Comparison of ENCODE assay signal across 11 cellular contexts in genomic region chr7:74475243-74475986, GRCh38. TPM values are rescaled to one million over a fixed set of nuclear protein-coding genes. Genes with fewer than 3 reads are reported as not detected.
DNase-seq lines count a peak whose midpoint lies in the region; ATAC-seq and TF ChIP-seq lines count a peak whose summit lies in the region.
"Had no signal": no experiment of that assay in that cellular context is flagged by ENCODE, and none has a peak within 500 bp of the region (broad histone marks: within the 10 kb centered on the region; RNA-seq: fewer than 3 reads in every experiment).

No MANE protein-coding gene starts in this region.

- H3K27ac ChIP-seq in endodermal cell (ENCODE audit: low read depth, low read length): no peak overlapping the region
- peak overlapping the region; percentile 96 for H3K27ac ChIP-seq in psoas muscle
- H3K27ac ChIP-seq: WERI-Rb-1 had no signal

- H3K9me3 ChIP-seq in endodermal cell (ENCODE audit: control insufficient read depth, low read length): no peaks in the 10 kb centered on the region
- no peaks in the 10 kb centered on the region for H3K9me3 ChIP-seq in psoas muscle

- H3K27ac Mint-ChIP-seq in endodermal cell: peak overlapping the region; percentile 75

- H3K27me3 ChIP-seq in endodermal cell (ENCODE audit: control insufficient read depth, insufficient read depth, low read length, poor library complexity, severe bottlenecking) (no peaks in the 10 kb centered on the region), psoas muscle (ENCODE audit: insufficient read depth in 3 of 3, low read length in 2 of 3) (no peaks in the 10 kb centered on the region)

- H3K4me1 ChIP-seq in endodermal cell (ENCODE audit: control insufficient read depth, insufficient read depth, low read length) (no peaks in the 10 kb centered on the region), psoas muscle (peaks cover 46% of the 10 kb centered on the region)

- intact Hi-C loops in psoas muscle (cut with DNase I): no loop called here

- H3K4me3 Mint-ChIP-seq in endodermal cell: no peak overlapping the region
- H3K4me3 Mint-ChIP-seq: naive thymus-derived CD8-positive, alpha-beta T cell had no signal

- no peak overlapping the region for H3K4me3 ChIP-seq in endodermal cell (ENCODE audit: low read length)
- H3K4me3 ChIP-seq in psoas muscle: no peak overlapping the region

- peaks cover 10% of the 10 kb centered on the region for H3K4me1 Mint-ChIP-seq in endodermal cell

- H3K9ac ChIP-seq in endodermal cell (ENCODE audit: extremely low read depth, low read length, poor library complexity, severe bottlenecking): no peak overlapping the region

- no peak for ATAC-seq in psoas muscle
- ATAC-seq: naive thymus-derived CD8-positive, alpha-beta T cell had no signal

- peaks cover 12% of the 10 kb centered on the region for H3K36me3 Mint-ChIP-seq in endodermal cell (ENCODE audit: low read depth)
- H3K36me3 Mint-ChIP-seq: naive thymus-derived CD8-positive, alpha-beta T cell had no signal

- H3K27me3 Mint-ChIP-seq in endodermal cell (ENCODE audit: insufficient read depth): no peaks in the 10 kb centered on the region

- 94 to 98% methylated on average over 10 to 15 of the region's 15 CpGs for WGBS in endodermal cell (ENCODE audit: insufficient coverage in 1 of 2, insufficient read length in 1 of 2), 2 experiments
- WGBS in psoas muscle, 3 donors: 81 to 84% (median 81%) methylated on average over 15 of the region's 15 CpGs

- DNase-seq in DMS53 (lab: John Stamatoyannopoulos, UW) (peak; percentile 81), NCI-H2081 treated with DMSO at 0.1 percent for 48 hours (lab: John Stamatoyannopoulos, UW) (peak; percentile 43), endodermal cell (no peak), psoas muscle (no peak), SKM-1 treated with dmso at 0.1 percent for 144 hours (lab: John Stamatoyannopoulos, UW; ENCODE audit: unreplicated experiment) (no peak), occipital lobe (lab: John Stamatoyannopoulos, UW) (no peak), LoVo (ENCODE audit: low spot score) (no peak), AML-193 (lab: John Stamatoyannopoulos, UW) (no peak)
- DNase-seq: aorta; naive thymus-derived CD8-positive, alpha-beta T cell; WERI-Rb-1 had no signal

- H3K36me3 ChIP-seq in endodermal cell (ENCODE audit: control insufficient read depth, insufficient read depth, low read length) (peaks cover 21% of the 10 kb centered on the region), psoas muscle (ENCODE audit: insufficient read depth in 1 of 2, low read depth in 1 of 2) (no peaks in the 10 kb centered on the region)

- TF ChIP-seq CTCF in endodermal cell (conservative IDR thresholded peaks at IDR 0.05): no peak
- no peak for TF ChIP-seq CTCF in psoas muscle (IDR thresholded peaks at IDR 0.05)

- no peaks in the 10 kb centered on the region for H3K9me3 Mint-ChIP-seq in endodermal cell
- H3K9me3 Mint-ChIP-seq: naive thymus-derived CD8-positive, alpha-beta T cell had no signal

RNA-seq across cellular contexts. Expression of gene GTF2IRD1, which starts 21.7 kb away (rescaled TPM):
- total RNA-seq in endodermal cell (10 to 100 TPM; 54.8 to 84.4 TPM), psoas muscle (100 to 1,000 TPM in 1 of 4 donors, 10 to 100 TPM in 3; 40.5 to 149 (median 80.8) TPM), occipital lobe (16.1 TPM)
- 54.6 TPM for polyA plus RNA-seq in endodermal cell (2013, experiment 1 of 2)
- 54.2 TPM for polyA plus RNA-seq in endodermal cell (2013, experiment 2 of 2)
- polyA plus RNA-seq in psoas muscle: 10 to 100 TPM; 43.0 to 79.0 (median 46.9) TPM
- polyA plus RNA-seq: naive thymus-derived CD8-positive, alpha-beta T cell had no signal

Comparison
In these comparisons a context has a peak if more than half of its experiments do, and no peak if none do; other contexts are left out.
1. DNase-seq: peak in DMS53 (single experiment) and NCI-H2081 treated with DMSO at 0.1 percent for 48 hours (single experiment); none in endodermal cell (single experiment), psoas muscle (0 of 2), SKM-1 treated with dmso at 0.1 percent for 144 hours (single experiment), occipital lobe (single experiment), LoVo (single experiment) and AML-193 (0 of 2).